In genomic region chr20:51456511-51457280, GRCh38 we compare ENCODE assay signal across 8 cellular contexts.
A peak's percentile ranks its signal among the peaks of the same experiment; 100 is the strongest.
DNase-seq lines count a peak whose midpoint lies in the region; ATAC-seq and TF ChIP-seq lines count a peak whose summit lies in the region.

No MANE protein-coding gene starts in this region.

- no peak overlapping the region for H3K27ac ChIP-seq in SJSA1
- peak overlapping the region; percentile 69 for H3K27ac ChIP-seq in epithelial cell of prostate
- peak overlapping the region; percentile 8 for H3K27ac ChIP-seq in mesodermal cell (ENCODE audit: low read depth, low read length, severe bottlenecking)

- H3K36me3 ChIP-seq in SJSA1 (no peaks in the 10 kb centered on the region), mesodermal cell (ENCODE audit: control insufficient read depth, insufficient read depth, low read length) (no peaks in the 10 kb centered on the region)

- no peak overlapping the region for H3K4me3 Mint-ChIP-seq in type B pancreatic cell

- no peak for TF ChIP-seq CTCF in type B pancreatic cell (conservative IDR thresholded peaks at IDR 0.05)

- no peaks in the 10 kb centered on the region for H3K27me3 ChIP-seq in SJSA1 (replicated peaks)

- H3K27me3 Mint-ChIP-seq in type B pancreatic cell, result no peaks in the 10 kb centered on the region

- H3K4me1 Mint-ChIP-seq in type B pancreatic cell (ENCODE audit: unreplicated experiment), result peaks cover 29% of the 10 kb centered on the region

- peaks cover 13% of the 10 kb centered on the region for H3K4me1 ChIP-seq in SJSA1 (replicated peaks)
- peaks cover 12% of the 10 kb centered on the region for H3K4me1 ChIP-seq in mesodermal cell (ENCODE audit: control insufficient read depth, insufficient read depth, low read length, poor library complexity, severe bottlenecking)

- 74 to 76% methylated on average over 14 to 16 of the region's 16 CpGs for WGBS in mesodermal cell (ENCODE audit: insufficient coverage in 2 of 2), 2 experiments

- peak overlapping the region; percentile 51 for H3K27ac Mint-ChIP-seq in type B pancreatic cell

- DNase-seq in AG08396 (ENCODE audit: low spot score) (peak; percentile 94), HPDE6-E6E7 (ENCODE audit: extremely low spot score) (peak; percentile 99), SJSA1 (ENCODE audit: low read depth in 1 of 2, low spot score in 2 of 2) (peak; percentile 97), epithelial cell of prostate (ENCODE audit: low read depth, low spot score) (peak; percentile 75), type B pancreatic cell (ENCODE audit: extremely low spot score, unreplicated experiment) (no peak)

- peaks cover 5% of the 10 kb centered on the region for H3K9me3 Mint-ChIP-seq in type B pancreatic cell

- H3K4me3 ChIP-seq in SJSA1 (no peak overlapping the region), mesodermal cell (ENCODE audit: extremely low read depth, insufficient read depth, low read length, poor library complexity, severe bottlenecking) (no peak overlapping the region)

- H3K36me3 Mint-ChIP-seq in type B pancreatic cell, result peaks cover 14% of the 10 kb centered on the region

- no peak for ATAC-seq in GM21737 (IDR thresholded peaks at IDR 0.05; ENCODE audit: unreplicated experiment)
- no peak for ATAC-seq in GM21390 (IDR thresholded peaks at IDR 0.05; ENCODE audit: unreplicated experiment)

- 0 out of 2 replicates have a peak, but pooled peaks cover 6% of the 10 kb centered on the region for H3K9me3 ChIP-seq in SJSA1 (replicated peaks)
- H3K9me3 ChIP-seq in mesodermal cell (ENCODE audit: control insufficient read depth, low read length), result peaks cover 9% of the 10 kb centered on the region
